2 cellular contexts compared by ENCODE assay signal in the genomic region with DNA sequence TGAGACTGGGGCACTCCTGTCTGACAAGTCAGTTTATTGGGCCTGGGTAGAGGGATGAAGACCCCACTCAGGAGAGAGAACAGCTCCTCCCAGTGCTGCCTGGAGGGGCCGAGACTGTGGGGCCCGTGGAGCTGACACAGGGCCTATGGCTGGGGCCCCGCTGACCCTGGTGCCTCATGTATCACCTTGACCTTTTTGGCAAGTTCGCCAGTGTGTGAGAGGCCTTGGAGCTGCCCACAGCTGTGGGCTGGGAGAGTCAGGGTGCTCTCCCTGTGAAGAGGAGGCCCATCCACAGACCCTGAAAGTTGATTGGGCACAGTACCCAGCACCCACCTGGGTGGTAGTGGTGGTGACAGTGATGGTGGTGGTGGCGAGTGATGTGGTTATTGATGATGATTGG.
TF ChIP-seq lines count a peak whose summit lies in the region.

No MANE protein-coding gene starts in this region.

TF ChIP-seq in A549, 52 proteins besides CTCF, POLR2A, EP300 and RAD21:
- no peak for TF ChIP-seq RFX5 (IDR thresholded peaks at IDR 0.05)
- 0 out of 2 replicates have a peak, but pooled peaks have one; percentile 37 for TF ChIP-seq ZSCAN20 (CRISPR knock-in tag; IDR thresholded peaks at IDR 0.05)
- no peak for TF ChIP-seq FOSL2 (IDR thresholded peaks at IDR 0.05)
- TF ChIP-seq FOSL2 (CRISPR knock-in tag; IDR thresholded peaks at IDR 0.05): no peak
- no peak for TF ChIP-seq POLR2AphosphoS2 (conservative IDR thresholded peaks at IDR 0.05; ENCODE audit: low read length)

TF ChIP-seq in H1, 55 proteins besides CTCF, POLR2A, EP300 and RAD21:
- TF ChIP-seq, protein P1, sequence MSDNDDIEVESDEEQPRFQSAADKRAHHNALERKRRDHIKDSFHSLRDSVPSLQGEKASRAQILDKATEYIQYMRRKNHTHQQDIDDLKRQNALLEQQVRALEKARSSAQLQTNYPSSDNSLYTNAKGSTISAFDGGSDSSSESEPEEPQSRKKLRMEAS (IDR thresholded peaks at IDR 0.05): no peak
- TF ChIP-seq KDM1A (IDR thresholded peaks at IDR 0.05; ENCODE audit: borderline replicate concordance, low read length) (no peak), JUN (IDR thresholded peaks at IDR 0.05; ENCODE audit: low read depth, low read length) (no peak), JUND (IDR thresholded peaks at IDR 0.05; ENCODE audit: low read length) (no peak), HDAC6 (IDR thresholded peaks at IDR 0.05; ENCODE audit: low read depth, low read length) (no peak), CTBP2 (IDR thresholded peaks at IDR 0.05; ENCODE audit: borderline replicate concordance, insufficient read depth, insufficient read length, low read length) (no peak), RNF2 (IDR thresholded peaks at IDR 0.05; ENCODE audit: borderline replicate concordance, low read depth, low read length, missing control alignments, poor library complexity, severe bottlenecking) (no peak), FOSL1 (IDR thresholded peaks at IDR 0.05; ENCODE audit: insufficient read depth, low read depth, low read length) (no peak)
TF ChIP-seq in H1: peak in this region for 0.
